1 cellular context compared by ENCODE assay signal in the genomic region with DNA sequence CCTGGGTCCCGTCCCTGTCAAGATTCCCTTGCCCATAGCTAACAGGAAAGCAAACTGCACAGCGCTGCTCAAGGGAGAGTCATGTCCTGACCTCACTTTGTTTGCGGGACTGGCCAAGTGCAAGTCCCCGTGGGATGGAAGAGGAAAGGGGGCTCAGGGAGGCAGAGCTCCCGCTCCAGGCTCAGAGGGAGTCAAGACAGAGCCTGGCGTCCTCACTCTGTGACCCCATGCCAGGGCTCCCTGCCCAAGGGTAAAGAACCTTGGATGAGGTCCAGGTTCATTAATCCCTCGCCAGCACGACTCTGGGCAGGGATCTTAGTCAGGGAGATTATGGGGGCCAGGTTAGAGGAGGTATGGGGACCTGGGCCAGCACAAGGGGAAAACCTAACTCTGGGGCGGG.
A peak's percentile ranks its signal among the peaks of the same experiment; 100 is the strongest.
TF ChIP-seq lines count a peak whose summit lies in the region.

No MANE protein-coding gene starts in this region.

TF ChIP-seq in SK-N-SH, 30 proteins besides CTCF, POLR2A, EP300 and RAD21:
- no peak for TF ChIP-seq GABPA (IDR thresholded peaks at IDR 0.05; ENCODE audit: low read depth)
- TF ChIP-seq, protein P1, sequence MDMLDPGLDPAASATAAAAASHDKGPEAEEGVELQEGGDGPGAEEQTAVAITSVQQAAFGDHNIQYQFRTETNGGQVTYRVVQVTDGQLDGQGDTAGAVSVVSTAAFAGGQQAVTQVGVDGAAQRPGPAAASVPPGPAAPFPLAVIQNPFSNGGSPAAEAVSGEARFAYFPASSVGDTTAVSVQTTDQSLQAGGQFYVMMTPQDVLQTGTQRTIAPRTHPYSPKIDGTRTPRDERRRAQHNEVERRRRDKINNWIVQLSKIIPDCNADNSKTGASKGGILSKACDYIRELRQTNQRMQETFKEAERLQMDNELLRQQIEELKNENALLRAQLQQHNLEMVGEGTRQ (IDR thresholded peaks at IDR 0.05; ENCODE audit: borderline replicate concordance, low read depth, low read length): no peak
- 0 out of 2 replicates have a peak, but pooled peaks have one; percentile 23 for TF ChIP-seq FOXJ3 (CRISPR knock-in tag; IDR thresholded peaks at IDR 0.05)
- no peak for TF ChIP-seq FOSL2 (IDR thresholded peaks at IDR 0.05; ENCODE audit: borderline replicate concordance, low read depth)
